Comparison of ENCODE assay signal across 18 cellular contexts in genomic region chr22:37930952-37931440, GRCh38. TPM values are rescaled to one million over a fixed set of nuclear protein-coding genes. Genes with fewer than 3 reads are reported as not detected.
A peak's percentile ranks its signal among the peaks of the same experiment; 100 is the strongest.
DNase-seq lines count a peak whose midpoint lies in the region; ATAC-seq, FAIRE-seq and TF ChIP-seq lines count a peak whose summit lies in the region.
"Had no signal": no experiment of that assay in that cellular context is flagged by ENCODE, and none has a peak within 500 bp of the region (broad histone marks: within the 10 kb centered on the region; RNA-seq: fewer than 3 reads in every experiment).

No MANE protein-coding gene starts in this region.

- DNase-seq in activated T-cell treated with anti-CD3 and anti-CD28 coated beads, Interleukin-2, amount 50 U/mL, for 24 hours = no peak
- DNase-seq in activated T-cell treated with anti-CD3 and anti-CD28 coated beads, Interleukin-2, amount 50 U/mL, for 4 hours = no peak
- DNase-seq in chondrocyte (ENCODE audit: low spot score) = no peak
- no peak for DNase-seq in mesenchymal stem cell
- DNase-seq in urothelium cell line (ENCODE audit: low spot score) = no peak
- DNase-seq in natural killer cell = no peak
- no peak for DNase-seq in effector CD4-positive, alpha-beta T cell
- DNase-seq: GF-D8; NCI-H1417; NCI-H345; stimulated activated CD4-positive, alpha-beta T cell treated with anti-CD3 and anti-CD28 coated beads, Interleukin-12 subunit alpha, Interleukin-12 subunit beta, amount 100 ng/mL, for 4 hours; SW 1271 had no signal

- intact Hi-C loops in natural killer cell (cut with micrococcal nuclease) = no loop called here

- H4K8ac ChIP-seq in mesenchymal stem cell (ENCODE audit: low read length) = no peak overlapping the region

- no peak overlapping the region for H3K23ac ChIP-seq in mesenchymal stem cell (ENCODE audit: low read length in 2 of 2)

- peak overlapping the region; percentile 50 for H3K27ac Mint-ChIP-seq in activated T-cell treated with anti-CD3 and anti-CD28 coated beads, Interleukin-2, amount 50 U/mL, for 24 hours
- H3K27ac Mint-ChIP-seq in chondrocyte (ENCODE audit: unreplicated experiment) (peak overlapping the region; percentile 47), natural killer cell (no peak overlapping the region)

- no peak for ATAC-seq in activated T-cell treated with anti-CD3 and anti-CD28 coated beads, Interleukin-2, amount 50 U/mL, for 4 hours
- ATAC-seq in natural killer cell (no peak), GM18517 (IDR thresholded peaks at IDR 0.05; ENCODE audit: unreplicated experiment) (no peak)
- ATAC-seq: K562 had no signal

- H3K27me3 ChIP-seq in mesenchymal stem cell (ENCODE audit: control insufficient read depth in 1 of 2, insufficient read depth in 1 of 2, low read length in 2 of 2) = no peaks in the 10 kb centered on the region

- peaks cover 22% of the 10 kb centered on the region for H3K4me1 ChIP-seq in mesenchymal stem cell (ENCODE audit: control insufficient read depth, insufficient read depth, low read depth, low read length)

- no peak overlapping the region for H3K27ac ChIP-seq in mesenchymal stem cell (ENCODE audit: low read length, poor library complexity, severe bottlenecking)
- H3K27ac ChIP-seq: parathyroid adenoma had no signal

- no peak overlapping the region for H4K91ac ChIP-seq in mesenchymal stem cell (ENCODE audit: low read length)

- no peak overlapping the region for H2BK12ac ChIP-seq in mesenchymal stem cell (ENCODE audit: low read length in 2 of 2)

- peak; percentile 47 for TF ChIP-seq CTCF in chondrocyte (IDR thresholded peaks at IDR 0.05)
- no peak for TF ChIP-seq CTCF in natural killer cell (IDR thresholded peaks at IDR 0.05)

- peaks cover 11% of the 10 kb centered on the region for H3K4me1 Mint-ChIP-seq in activated T-cell treated with anti-CD3 and anti-CD28 coated beads, Interleukin-2, amount 50 U/mL, for 24 hours (ENCODE audit: low read depth)
- H3K4me1 Mint-ChIP-seq in activated T-cell treated with anti-CD3 and anti-CD28 coated beads, Interleukin-2, amount 50 U/mL, for 4 hours (ENCODE audit: low read depth) = peaks cover 8% of the 10 kb centered on the region
- H3K4me1 Mint-ChIP-seq in chondrocyte (ENCODE audit: low read depth) (peaks cover 36% of the 10 kb centered on the region), natural killer cell (peaks cover 8 to 17% of the 10 kb centered on the region in 2 donors)

- FAIRE-seq in urothelium cell line (lab: Jason Lieb, UNC) = peak; percentile 59
- FAIRE-seq: islet of Langerhans, K562 had no signal

- H2BK120ac ChIP-seq in mesenchymal stem cell (ENCODE audit: low read depth, low read length) = no peak overlapping the region

- H3K4ac ChIP-seq in mesenchymal stem cell (ENCODE audit: low read depth in 1 of 2, low read length in 2 of 2) = no peak overlapping the region

- H3K4me3 ChIP-seq in mesenchymal stem cell (ENCODE audit: insufficient read depth in 1 of 2, low read depth in 1 of 2, low read length in 2 of 2) = no peak overlapping the region
- H3K4me3 ChIP-seq: K562 had no signal

- no peak overlapping the region for H3K4me3 Mint-ChIP-seq in activated T-cell treated with anti-CD3 and anti-CD28 coated beads, Interleukin-2, amount 50 U/mL, for 24 hours
- no peak overlapping the region for H3K4me3 Mint-ChIP-seq in activated T-cell treated with anti-CD3 and anti-CD28 coated beads, Interleukin-2, amount 50 U/mL, for 4 hours
- H3K4me3 Mint-ChIP-seq in chondrocyte (ENCODE audit: unreplicated experiment) = no peak overlapping the region
- H3K4me3 Mint-ChIP-seq in natural killer cell = no peak overlapping the region
- H3K4me3 Mint-ChIP-seq: brain had no signal

- WGBS in mesenchymal stem cell = 79% methylated on average over 2 of the region's 2 CpGs

- H3K9me3 Mint-ChIP-seq in activated T-cell treated with anti-CD3 and anti-CD28 coated beads, Interleukin-2, amount 50 U/mL, for 24 hours = no peaks in the 10 kb centered on the region
- no peaks in the 10 kb centered on the region for H3K9me3 Mint-ChIP-seq in activated T-cell treated with anti-CD3 and anti-CD28 coated beads, Interleukin-2, amount 50 U/mL, for 4 hours
- H3K9me3 Mint-ChIP-seq in chondrocyte (ENCODE audit: low read depth) (no peaks in the 10 kb centered on the region), natural killer cell (no peaks in the 10 kb centered on the region)
- H3K9me3 Mint-ChIP-seq: brain had no signal

- peaks cover 36% of the 10 kb centered on the region for H3K79me1 ChIP-seq in mesenchymal stem cell (replicated peaks; ENCODE audit: low read length, poor library complexity, severe bottlenecking)

- no peak overlapping the region for H3K14ac ChIP-seq in mesenchymal stem cell (ENCODE audit: low read length in 2 of 2)

- H3K9ac ChIP-seq in mesenchymal stem cell (ENCODE audit: low read length) = peak overlapping the region; percentile 44
- H3K9ac ChIP-seq: parathyroid adenoma had no signal

- H3K9me3 ChIP-seq in mesenchymal stem cell (ENCODE audit: control insufficient read depth, low read length) = no peaks in the 10 kb centered on the region

- no peak overlapping the region for H2AFZ ChIP-seq in mesenchymal stem cell (ENCODE audit: low read depth, low read length)
- H2AFZ ChIP-seq: parathyroid adenoma had no signal

- peaks cover 66 to 72% of the 10 kb centered on the region in 2 experiments for H3K36me3 ChIP-seq in mesenchymal stem cell (ENCODE audit: control insufficient read depth in 1 of 2, insufficient read depth in 2 of 2, low read depth in 1 of 2, low read length in 2 of 2)

- no peak overlapping the region for H2AK5ac ChIP-seq in mesenchymal stem cell (ENCODE audit: low read length, severe bottlenecking)

- H3K18ac ChIP-seq in mesenchymal stem cell (ENCODE audit: low read depth in 1 of 2, low read length in 2 of 2) = no peak overlapping the region

- H2BK5ac ChIP-seq in mesenchymal stem cell (ENCODE audit: low read depth, low read length, poor library complexity, severe bottlenecking) = no peak overlapping the region

- H3K36me3 Mint-ChIP-seq in activated T-cell treated with anti-CD3 and anti-CD28 coated beads, Interleukin-2, amount 50 U/mL, for 24 hours (ENCODE audit: low read depth) = peaks cover 44% of the 10 kb centered on the region
- H3K36me3 Mint-ChIP-seq in activated T-cell treated with anti-CD3 and anti-CD28 coated beads, Interleukin-2, amount 50 U/mL, for 4 hours (ENCODE audit: insufficient read depth) = peaks cover 5% of the 10 kb centered on the region
- H3K36me3 Mint-ChIP-seq in chondrocyte (ENCODE audit: low read depth) (peaks cover 24% of the 10 kb centered on the region), natural killer cell (no peaks in the 10 kb centered on the region)

- H2BK15ac ChIP-seq in mesenchymal stem cell (ENCODE audit: low read depth, poor library complexity, severe bottlenecking) = no peak overlapping the region

- no peaks in the 10 kb centered on the region for H3K27me3 Mint-ChIP-seq in activated T-cell treated with anti-CD3 and anti-CD28 coated beads, Interleukin-2, amount 50 U/mL, for 24 hours
- no peaks in the 10 kb centered on the region for H3K27me3 Mint-ChIP-seq in activated T-cell treated with anti-CD3 and anti-CD28 coated beads, Interleukin-2, amount 50 U/mL, for 4 hours (ENCODE audit: low read depth)
- H3K27me3 Mint-ChIP-seq in chondrocyte (ENCODE audit: low read depth) (no peaks in the 10 kb centered on the region), natural killer cell (ENCODE audit: low read depth in 2 of 2) (no peaks in the 10 kb centered on the region)
- H3K27me3 Mint-ChIP-seq: brain had no signal

- no peak overlapping the region for H3K4me2 ChIP-seq in mesenchymal stem cell (ENCODE audit: low read length, poor library complexity, severe bottlenecking)

RNA-seq across cellular contexts. Expression of gene C22orf23, which starts 22.4 kb away (rescaled TPM):
- total RNA-seq in activated T-cell treated with anti-CD3 and anti-CD28 coated beads, Interleukin-2, amount 50 U/mL, for 4 hours = under 1 TPM in 1 of 3 donors, not detected in 2; 0.46 TPM
- total RNA-seq in chondrocyte (not detected in 3 replicates), natural killer cell (not detected)
- polyA plus RNA-seq in mesenchymal stem cell (2013, experiment 1 of 2) = 0.17 TPM
- polyA plus RNA-seq in mesenchymal stem cell (2013, experiment 2 of 2) = 0.27 TPM

RNA-seq across cellular contexts. Expression of gene POLR2F, which starts 22.5 kb away (rescaled TPM):
- total RNA-seq in activated T-cell treated with anti-CD3 and anti-CD28 coated beads, Interleukin-2, amount 50 U/mL, for 4 hours = 100 to 1,000 TPM; 155 to 176 (median 163) TPM
- 63.0 to 72.6 TPM (median 67.5 TPM) in 3 replicates for total RNA-seq in chondrocyte
- 88.8 TPM for polyA plus RNA-seq in mesenchymal stem cell (2013, experiment 1 of 2)
- polyA plus RNA-seq in mesenchymal stem cell (2013, experiment 2 of 2) = 95.4 TPM
- total RNA-seq in natural killer cell = 10 to 100 TPM; 38.7 to 40.6 (median 38.8) TPM

RNA-seq across cellular contexts. Expression of gene MICALL1, which starts 24.9 kb away (rescaled TPM):
- 10 to 100 TPM; 16.0 to 16.2 (median 16.0) TPM for total RNA-seq in activated T-cell treated with anti-CD3 and anti-CD28 coated beads, Interleukin-2, amount 50 U/mL, for 4 hours
- total RNA-seq in chondrocyte (50.3 to 65.5 TPM (median 58.6 TPM) in 3 replicates), natural killer cell (10 to 100 TPM; 24.6 to 34.3 (median 32.4) TPM)
- polyA plus RNA-seq in mesenchymal stem cell (2013, experiment 1 of 2) = 19.9 TPM
- 19.0 TPM for polyA plus RNA-seq in mesenchymal stem cell (2013, experiment 2 of 2)

RNA-seq across cellular contexts. Expression of gene SOX10, which starts 53.4 kb away (rescaled TPM):
- total RNA-seq in activated T-cell treated with anti-CD3 and anti-CD28 coated beads, Interleukin-2, amount 50 U/mL, for 4 hours = not detected
- total RNA-seq in chondrocyte (not detected in 3 replicates), natural killer cell (not detected)
- not detected for polyA plus RNA-seq in mesenchymal stem cell (2013, experiment 1 of 2)
- polyA plus RNA-seq in mesenchymal stem cell (2013, experiment 2 of 2) = not detected
- total RNA-seq: glomerular endothelial cell, K562 had no signal
- polyA plus RNA-seq: K562 had no signal

Comparison
In these comparisons a context has a peak if more than half of its experiments do, and no peak if none do; other contexts are left out.
1. H3K27ac Mint-ChIP-seq: peak in activated T-cell treated with anti-CD3 and anti-CD28 coated beads, Interleukin-2, amount 50 U/mL, for 24 hours (single experiment) and chondrocyte (single experiment); none in natural killer cell (0 of 2).